23 cellular contexts compared by ENCODE assay signal in genomic region chr19:47671499-47671898, GRCh38. TPM values are rescaled to one million over a fixed set of nuclear protein-coding genes. Genes with fewer than 3 reads are reported as not detected.
"Had no signal": no experiment of that assay in that cellular context is flagged by ENCODE, and none has a peak within 500 bp of the region (broad histone marks: within the 10 kb centered on the region; RNA-seq: fewer than 3 reads in every experiment).

No MANE protein-coding gene starts in this region.

- DNase-seq: activated CD4-positive, alpha-beta memory T cell treated with anti-CD3 and anti-CD28 coated beads for 36 hours; activated CD4-positive, alpha-beta T cell treated with anti-CD3 and anti-CD28 coated beads, Interleukin-2, amount 10 ng/mL, durations not matched to agents 7 days and 5 days; activated CD4-positive, CD25-positive, alpha-beta regulatory T cell; activated CD8-positive, alpha-beta memory T cell treated with anti-CD3 and anti-CD28 coated beads for 24 hours; activated naive CD8-positive, alpha-beta T cell treated with anti-CD3 and anti-CD28 coated beads for 36 hours; activated T-cell treated with anti-CD3 and anti-CD28 coated beads, Interleukin-2, amount 50 U/mL, for 48 hours; brain microvascular endothelial cell; cerebellar nuclear complex; Karpas-422; MM.1S; NCI-H1105; NCI-H1694 treated with DMSO at 0.1 percent for 48 hours; NCI-H2029 treated with DMSO at 0.1 percent for 48 hours; NCI-H345; NCI-H510A; NCI-H526 treated with DMSO at 0.1 percent for 48 hours; NCI-H82; SIG-M5; T-helper 2 cell; T1000 had no signal

- H3K27me3 ChIP-seq: brain microvascular endothelial cell, cardiac muscle cell had no signal

- H3K27me3 Mint-ChIP-seq: activated CD4-positive, alpha-beta memory T cell treated with anti-CD3 and anti-CD28 coated beads for 36 hours; activated CD4-positive, alpha-beta T cell treated with anti-CD3 and anti-CD28 coated beads, Interleukin-2, amount 10 ng/mL, durations not matched to agents 7 days and 5 days; activated naive CD8-positive, alpha-beta T cell treated with anti-CD3 and anti-CD28 coated beads for 36 hours had no signal

- H3K27ac ChIP-seq: brain microvascular endothelial cell, cardiac muscle cell, VCaP had no signal

- H3K9me3 Mint-ChIP-seq: activated CD4-positive, alpha-beta memory T cell treated with anti-CD3 and anti-CD28 coated beads for 36 hours; activated CD4-positive, alpha-beta T cell treated with anti-CD3 and anti-CD28 coated beads, Interleukin-2, amount 10 ng/mL, durations not matched to agents 7 days and 5 days; activated naive CD8-positive, alpha-beta T cell treated with anti-CD3 and anti-CD28 coated beads for 36 hours had no signal

- H3K4me3 Mint-ChIP-seq: activated CD4-positive, alpha-beta memory T cell treated with anti-CD3 and anti-CD28 coated beads for 36 hours; activated CD4-positive, alpha-beta T cell treated with anti-CD3 and anti-CD28 coated beads, Interleukin-2, amount 10 ng/mL, durations not matched to agents 7 days and 5 days; activated naive CD8-positive, alpha-beta T cell treated with anti-CD3 and anti-CD28 coated beads for 36 hours had no signal

- H3K27ac Mint-ChIP-seq: activated CD4-positive, alpha-beta memory T cell treated with anti-CD3 and anti-CD28 coated beads for 36 hours; activated CD4-positive, alpha-beta T cell treated with anti-CD3 and anti-CD28 coated beads, Interleukin-2, amount 10 ng/mL, durations not matched to agents 7 days and 5 days; activated naive CD8-positive, alpha-beta T cell treated with anti-CD3 and anti-CD28 coated beads for 36 hours had no signal

- H3K4me1 Mint-ChIP-seq: activated naive CD8-positive, alpha-beta T cell treated with anti-CD3 and anti-CD28 coated beads for 36 hours had no signal

- H3K4me3 ChIP-seq: cardiac muscle cell had no signal

RNA-seq across cellular contexts. Expression of gene EHD2, which starts 41.7 kb away (rescaled TPM):
- total RNA-seq: activated CD4-positive, alpha-beta T cell treated with anti-CD3 and anti-CD28 coated beads, Interleukin-2, amount 10 ng/mL, durations not matched to agents 7 days and 5 days; OCI-LY7 had no signal
